Comparison of ENCODE assay signal across 10 cellular contexts in genomic region chr10:102435098-102435497, GRCh38. TPM values are rescaled to one million over a fixed set of nuclear protein-coding genes. Genes with fewer than 3 reads are reported as not detected.
A peak's percentile ranks its signal among the peaks of the same experiment; 100 is the strongest.
DNase-seq lines count a peak whose midpoint lies in the region; ATAC-seq and TF ChIP-seq lines count a peak whose summit lies in the region.
"Had no signal": no experiment of that assay in that cellular context is flagged by ENCODE, and none has a peak within 500 bp of the region (broad histone marks: within the 10 kb centered on the region; RNA-seq: fewer than 3 reads in every experiment).

No MANE protein-coding gene starts in this region.

- H3K27ac ChIP-seq in left ventricle myocardium inferior (replicated peaks) (no peak overlapping the region), muscle layer of duodenum (ENCODE audit: low read length) (peak overlapping the region; percentile 75), upper lobe of right lung (peak overlapping the region; percentile 79)

- H3K27ac Mint-ChIP-seq in brain: peak overlapping the region; percentile 20 to 86 (median 61)

- peak overlapping the region; percentile 56 to 91 (median 74) for H3K4me3 Mint-ChIP-seq in brain

- ATAC-seq in Right ventricle myocardium superior (ENCODE audit: poor library complexity) (no peak), upper lobe of right lung (no peak), HG02588 (IDR thresholded peaks at IDR 0.05; ENCODE audit: unreplicated experiment) (no peak), GM18861 (IDR thresholded peaks at IDR 0.05; ENCODE audit: unreplicated experiment) (no peak)
- ATAC-seq: HCT116 had no signal

- H3K36me3 Mint-ChIP-seq in brain: peaks cover 3% of the 10 kb centered on the region

- DNase-seq in left ventricle myocardium inferior: no peak
- no peak for DNase-seq in Right ventricle myocardium superior
- no peak for DNase-seq in upper lobe of right lung
- no peak for DNase-seq in NCI-H748 (lab: John Stamatoyannopoulos, UW; ENCODE audit: unreplicated experiment)
- DNase-seq: NCI-H69 had no signal

- TF ChIP-seq CTCF in left ventricle myocardium inferior (IDR thresholded peaks at IDR 0.05; ENCODE audit: borderline replicate concordance) (no peak), brain (conservative IDR thresholded peaks at IDR 0.05) (no peak), upper lobe of right lung (IDR thresholded peaks at IDR 0.05) (no peak)

- H3K4me1 ChIP-seq in left ventricle myocardium inferior (peaks cover 19% of the 10 kb centered on the region), muscle layer of duodenum (ENCODE audit: control insufficient read depth in 1 of 2, insufficient read depth in 2 of 2, low read length in 2 of 2) (peaks cover 11 to 13% of the 10 kb centered on the region in 2 donors), upper lobe of right lung (peaks cover 26% of the 10 kb centered on the region)

- peaks cover 0 to 3% (median 0%) of the 10 kb centered on the region in 5 experiments for H3K9me3 Mint-ChIP-seq in brain

- H3K27me3 Mint-ChIP-seq in brain: peaks cover 45% of the 10 kb centered on the region

- intact Hi-C loops in left ventricle myocardium inferior (cut with micrococcal nuclease) (no loop called here), Right ventricle myocardium superior (cut with DNase I) (no loop called here), upper lobe of right lung (cut with DNase I) (no loop called here)

- H3K4me3 ChIP-seq in left ventricle myocardium inferior (peak overlapping the region; percentile 34), muscle layer of duodenum (ENCODE audit: low read depth in 1 of 2, low read length in 2 of 2) (no peak overlapping the region), upper lobe of right lung (peak overlapping the region; percentile 52)

- H3K27me3 ChIP-seq in left ventricle myocardium inferior (ENCODE audit: low read depth) (peaks cover 53% of the 10 kb centered on the region), muscle layer of duodenum (ENCODE audit: low read depth, low read length) (no peaks in the 10 kb centered on the region), upper lobe of right lung (no peaks in the 10 kb centered on the region)

- H3K9me3 ChIP-seq in left ventricle myocardium inferior (replicated peaks): no peaks in the 10 kb centered on the region
- H3K9me3 ChIP-seq in muscle layer of duodenum (ENCODE audit: control insufficient read depth in 1 of 2, low read length in 2 of 2): no peaks in the 10 kb centered on the region
- no peaks in the 10 kb centered on the region for H3K9me3 ChIP-seq in upper lobe of right lung

- H3K4me1 Mint-ChIP-seq in brain: peaks cover 31% of the 10 kb centered on the region

- no peaks in the 10 kb centered on the region for H3K36me3 ChIP-seq in left ventricle myocardium inferior
- H3K36me3 ChIP-seq in muscle layer of duodenum (ENCODE audit: control insufficient read depth in 1 of 2, insufficient read depth in 2 of 2, low read length in 2 of 2): no peaks in the 10 kb centered on the region
- H3K36me3 ChIP-seq in upper lobe of right lung: no peaks in the 10 kb centered on the region

RNA-seq across cellular contexts. Expression of gene CUEDC2, which starts 2.7 kb away (rescaled TPM):
- total RNA-seq in left ventricle myocardium inferior (72.3 TPM), Right ventricle myocardium superior (73.8 TPM), upper lobe of right lung (44.8 TPM)
- polyA plus RNA-seq in brain (ENCODE audit: insufficient read depth, low read depth, low replicate concordance): 213 TPM

RNA-seq across cellular contexts. Expression of gene FBXL15, which starts 14.5 kb away (rescaled TPM):
- 12.3 TPM for total RNA-seq in left ventricle myocardium inferior
- 9.4 TPM for total RNA-seq in Right ventricle myocardium superior
- polyA plus RNA-seq in brain (ENCODE audit: insufficient read depth, low read depth, low replicate concordance): 25.6 TPM
- 16.0 TPM for total RNA-seq in upper lobe of right lung

RNA-seq across cellular contexts. Expression of gene C10orf95, which starts 16.2 kb away (rescaled TPM):
- total RNA-seq in left ventricle myocardium inferior (not detected), Right ventricle myocardium superior (not detected), upper lobe of right lung (3.1 TPM)
- polyA plus RNA-seq in brain (ENCODE audit: insufficient read depth, low read depth, low replicate concordance): 0.53 TPM

RNA-seq across cellular contexts. Expression of gene PSD, which starts 16.5 kb away (rescaled TPM):
- total RNA-seq in left ventricle myocardium inferior: 0.93 TPM
- total RNA-seq in Right ventricle myocardium superior: 0.89 TPM
- 104 TPM for polyA plus RNA-seq in brain (ENCODE audit: insufficient read depth, low read depth, low replicate concordance)
- 3.5 TPM for total RNA-seq in upper lobe of right lung

RNA-seq across cellular contexts. Expression of gene NFKB2, which starts 39.6 kb away (rescaled TPM):
- 11.0 TPM for total RNA-seq in left ventricle myocardium inferior
- 13.3 TPM for total RNA-seq in Right ventricle myocardium superior
- 6.8 TPM for polyA plus RNA-seq in brain (ENCODE audit: insufficient read depth, low read depth, low replicate concordance)
- total RNA-seq in upper lobe of right lung: 36.8 TPM

Comparison
In these comparisons a context has a peak if more than half of its experiments do, and no peak if none do; other contexts are left out.
1. H3K4me3 ChIP-seq: peak in left ventricle myocardium inferior (single experiment) and upper lobe of right lung (single experiment); none in muscle layer of duodenum (0 of 2).